ENCODE assay signal across 9 cellular contexts in the genomic region with DNA sequence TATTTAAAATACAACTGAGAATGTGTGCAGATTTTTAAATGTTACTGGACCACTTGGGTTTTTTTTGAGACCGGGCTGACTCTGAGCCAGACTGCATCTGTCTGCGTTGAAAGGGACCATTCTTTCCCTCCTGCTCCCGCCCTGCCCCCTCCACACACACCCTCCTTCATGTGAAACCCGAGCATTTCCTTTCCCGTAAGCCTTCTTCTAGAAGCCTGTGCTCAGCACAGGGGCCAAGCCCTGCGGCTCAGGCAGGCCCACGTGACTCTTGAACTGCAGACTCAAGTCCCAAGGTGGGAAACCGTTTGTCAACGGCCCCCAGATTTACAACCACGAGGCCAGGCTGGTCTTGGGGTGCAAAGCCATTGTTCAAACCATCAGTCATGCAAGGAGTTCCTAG.
A peak's percentile ranks its signal among the peaks of the same experiment; 100 is the strongest.
DNase-seq lines count a peak whose midpoint lies in the region; ATAC-seq and TF ChIP-seq lines count a peak whose summit lies in the region.
"Had no signal": no experiment of that assay in that cellular context is flagged by ENCODE, and none has a peak within 500 bp of the region (broad histone marks: within the 10 kb centered on the region; RNA-seq: fewer than 3 reads in every experiment).

No MANE protein-coding gene starts in this region.

- H3K36me3 Mint-ChIP-seq in CD4-positive, alpha-beta T cell (ENCODE audit: low read depth): no peaks in the 10 kb centered on the region
- no peaks in the 10 kb centered on the region for H3K36me3 Mint-ChIP-seq in activated naive CD8-positive, alpha-beta T cell treated with anti-CD3 and anti-CD28 coated beads, Interleukin-2, amount 10 ng/mL, durations not matched to agents 7 days and 5 days

- peaks cover 72% of the 10 kb centered on the region for H3K4me1 Mint-ChIP-seq in CD4-positive, alpha-beta T cell (ENCODE audit: low read depth)
- H3K4me1 Mint-ChIP-seq in activated naive CD8-positive, alpha-beta T cell treated with anti-CD3 and anti-CD28 coated beads, Interleukin-2, amount 10 ng/mL, durations not matched to agents 7 days and 5 days: peaks cover 16% of the 10 kb centered on the region

- no peaks in the 10 kb centered on the region for H3K27me3 Mint-ChIP-seq in CD4-positive, alpha-beta T cell
- H3K27me3 Mint-ChIP-seq in activated naive CD8-positive, alpha-beta T cell treated with anti-CD3 and anti-CD28 coated beads, Interleukin-2, amount 10 ng/mL, durations not matched to agents 7 days and 5 days: peaks cover 6% of the 10 kb centered on the region

- no peak for TF ChIP-seq CTCF in CD4-positive, alpha-beta T cell (IDR thresholded peaks at IDR 0.05)

- peak; percentile 75 for ATAC-seq in CD4-positive, alpha-beta T cell (ENCODE audit: poor library complexity)
- peak; percentile 74 for ATAC-seq in HG03103 (IDR thresholded peaks at IDR 0.05; ENCODE audit: low read depth, unreplicated experiment)
- peak; percentile 74 for ATAC-seq in activated naive CD8-positive, alpha-beta T cell treated with anti-CD3 and anti-CD28 coated beads, Interleukin-2, amount 10 ng/mL, durations not matched to agents 7 days and 5 days (ENCODE audit: low read depth)
- no peak for ATAC-seq in HG03039 (IDR thresholded peaks at IDR 0.05; ENCODE audit: unreplicated experiment)
- no peak for ATAC-seq in HG03025 (IDR thresholded peaks at IDR 0.05; ENCODE audit: low FRiP score, unreplicated experiment)

- intact Hi-C loops in CD4-positive, alpha-beta T cell (cut with DNase I, micrococcal nuclease): loop anchor here (2.0 to 10.0 kb wide), 3 partner anchors 578 to 1228 kb away; a partner anchor contains a TSS

- no peak overlapping the region for H3K27ac ChIP-seq in CD4-positive, alpha-beta T cell (ENCODE audit: low read depth, low read length)
- H3K27ac ChIP-seq: adrenal gland had no signal

- peak overlapping the region; percentile 94 for H3K27ac Mint-ChIP-seq in CD4-positive, alpha-beta T cell
- peak overlapping the region; percentile 65 for H3K27ac Mint-ChIP-seq in activated naive CD8-positive, alpha-beta T cell treated with anti-CD3 and anti-CD28 coated beads, Interleukin-2, amount 10 ng/mL, durations not matched to agents 7 days and 5 days

- H3K27me3 ChIP-seq in CD4-positive, alpha-beta T cell (ENCODE audit: control insufficient read depth, insufficient read depth, low read length): no peaks in the 10 kb centered on the region

- POLR2A ChIA-PET in CD4-positive, alpha-beta T cell (lab: Charles Lee): interaction anchor here (1.1 to 5.2 kb wide), 4 partner anchors 8 to 27 kb away, joined by 4 to 93 read pairs (median 9); no protein-coding TSS in a partner anchor
- POLR2A ChIA-PET in activated naive CD8-positive, alpha-beta T cell treated with anti-CD3 and anti-CD28 coated beads, Interleukin-2, amount 10 ng/mL, durations not matched to agents 7 days and 5 days (lab: Charles Lee): interaction anchor here (1.0 kb wide), 1 partner anchor 28 kb away, joined by 3 read pairs; no protein-coding TSS in a partner anchor

- CTCF ChIA-PET in CD4-positive, alpha-beta T cell (lab: Charles Lee): no interaction called here

- peak in 8 of 10 experiments; percentile 20 to 71 (median 32) for DNase-seq in CD4-positive, alpha-beta T cell
- DNase-seq in activated naive CD8-positive, alpha-beta T cell treated with anti-CD3 and anti-CD28 coated beads, Interleukin-2, amount 10 ng/mL, durations not matched to agents 7 days and 5 days: peak; percentile 46
- DNase-seq in iPS DF 19.7 (ENCODE audit: low read depth, low spot score): peak; percentile 30
- peak; percentile 28 for DNase-seq in stimulated activated CD4-positive, alpha-beta T cell treated with anti-CD3 and anti-CD28 coated beads, Interleukin-1b, Interleukin-23, amount 100 ng/mL, for 48 hours
- DNase-seq in NCI-H226: no peak

- no peaks in the 10 kb centered on the region for H3K9me3 ChIP-seq in CD4-positive, alpha-beta T cell (ENCODE audit: control insufficient read depth, low read length)
- H3K9me3 ChIP-seq: adrenal gland had no signal

- H3K4me3 Mint-ChIP-seq in CD4-positive, alpha-beta T cell: peak overlapping the region; percentile 69
- H3K4me3 Mint-ChIP-seq in activated naive CD8-positive, alpha-beta T cell treated with anti-CD3 and anti-CD28 coated beads, Interleukin-2, amount 10 ng/mL, durations not matched to agents 7 days and 5 days: no peak overlapping the region

- no peaks in the 10 kb centered on the region for H3K9me3 Mint-ChIP-seq in CD4-positive, alpha-beta T cell
- no peaks in the 10 kb centered on the region for H3K9me3 Mint-ChIP-seq in activated naive CD8-positive, alpha-beta T cell treated with anti-CD3 and anti-CD28 coated beads, Interleukin-2, amount 10 ng/mL, durations not matched to agents 7 days and 5 days

Comparison
In these comparisons a context has a peak if more than half of its experiments do, and no peak if none do; other contexts are left out.
1. ATAC-seq: peak in CD4-positive, alpha-beta T cell (single experiment), HG03103 (single experiment) and activated naive CD8-positive, alpha-beta T cell treated with anti-CD3 and anti-CD28 coated beads, Interleukin-2, amount 10 ng/mL, durations not matched to agents 7 days and 5 days (single experiment); none in HG03039 (single experiment) and HG03025 (single experiment).